8 cellular contexts compared by ENCODE assay signal in the genomic region with DNA sequence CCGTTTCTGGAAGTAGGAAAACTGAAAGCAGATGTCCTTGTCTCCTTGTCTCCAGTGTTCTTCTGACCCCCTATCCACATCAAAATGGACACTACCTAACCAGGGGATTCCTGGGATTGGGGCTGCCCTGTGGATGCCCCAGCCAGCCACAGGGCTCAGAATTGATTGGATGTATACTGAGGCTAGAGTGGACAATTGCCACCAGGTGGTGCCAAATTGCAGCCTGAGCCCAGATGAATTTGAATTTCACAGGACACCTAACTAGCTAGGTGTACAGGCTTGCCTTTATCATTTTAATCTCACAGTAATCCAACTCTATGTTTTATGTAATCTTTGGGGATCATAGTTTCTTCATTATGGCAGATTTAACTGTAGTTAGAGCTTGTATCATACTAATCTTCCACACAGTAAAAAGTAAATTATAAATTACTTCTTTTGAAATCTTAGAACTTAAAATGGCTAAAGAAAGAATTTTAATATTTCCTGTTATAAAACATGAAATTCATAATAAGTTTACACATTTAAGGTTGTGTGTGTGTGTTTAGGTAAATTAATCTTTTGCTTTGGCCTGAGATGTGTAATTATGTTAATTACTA. TPM values are rescaled to one million over a fixed set of nuclear protein-coding genes. Genes with fewer than 3 reads are reported as not detected.
DNase-seq lines count a peak whose midpoint lies in the region; ATAC-seq, FAIRE-seq and TF ChIP-seq lines count a peak whose summit lies in the region.

No MANE protein-coding gene starts in this region.

- no peak overlapping the region for H3K4me3 Mint-ChIP-seq in WTC11
- no peak overlapping the region for H3K4me3 Mint-ChIP-seq in naive thymus-derived CD8-positive, alpha-beta T cell

- 95% methylated on average over 1 of the region's 1 CpG; no CpG with 5 or more reads in 1 of the 2 experiments for WGBS in H1 (ENCODE audit: extremely low coverage in 1 of 2, insufficient coverage in 1 of 2, insufficient read length in 1 of 2, insufficient replicate concordance in 2 of 2, low coverage in 1 of 2, low lambda C conversion rate in 2 of 2, missing lambda C conversion rate in 1 of 2), 2 experiments

- no peak overlapping the region for H3K4me3 ChIP-seq in AG10803 (ENCODE audit: low read length)
- H3K4me3 ChIP-seq in NB4 (ENCODE audit: low read depth, low read length) = no peak overlapping the region
- H3K4me3 ChIP-seq in H1 (ENCODE audit: extremely low read depth in 1 of 4, insufficient read depth in 2 of 4, low read depth in 3 of 4, low read length in 4 of 4) = no peak overlapping the region

- H3K36me3 Mint-ChIP-seq in WTC11 = peaks cover 9% of the 10 kb centered on the region
- peaks cover 11 to 54% (median 26%) of the 10 kb centered on the region in 3 donors for H3K36me3 Mint-ChIP-seq in naive thymus-derived CD8-positive, alpha-beta T cell

- H2BK120ac ChIP-seq in H1 (replicated peaks; ENCODE audit: low read depth, low read length) = no peak overlapping the region

- H3K23me2 ChIP-seq in H1 (ENCODE audit: low read depth, low read length) = no peaks in the 10 kb centered on the region

- H3K18ac ChIP-seq in H1 (ENCODE audit: extremely low read depth, low read length) = no peak overlapping the region

- no peak overlapping the region for H3K4me2 ChIP-seq in H1 (ENCODE audit: insufficient read depth in 1 of 2, low read depth in 2 of 2, low read length in 2 of 2)

- no peak overlapping the region for H2BK12ac ChIP-seq in H1 (ENCODE audit: low read depth, low read length)

- no peaks in the 10 kb centered on the region for H3K9me3 ChIP-seq in H1 (ENCODE audit: insufficient read depth in 2 of 2, low read depth in 1 of 2, low read length in 1 of 2)

- peak; percentile 97 for ATAC-seq in GM18502 (IDR thresholded peaks at IDR 0.05; ENCODE audit: poor library complexity, unreplicated experiment)
- ATAC-seq in HG02759 (IDR thresholded peaks at IDR 0.05; ENCODE audit: unreplicated experiment) = peak; percentile 95
- ATAC-seq in WTC11 = peak; percentile 100
- peak; percentile 41 to 72 for ATAC-seq in naive thymus-derived CD8-positive, alpha-beta T cell

- no peaks in the 10 kb centered on the region for H3K79me2 ChIP-seq in H1 (ENCODE audit: control insufficient read depth in 1 of 2, insufficient read depth in 2 of 2, low read length in 2 of 2)

- no peaks in the 10 kb centered on the region for H3K79me1 ChIP-seq in H1 (ENCODE audit: low read depth, low read length)

- H2BK20ac ChIP-seq in H1 (ENCODE audit: low read length) = no peak overlapping the region

- no peak overlapping the region for H2AK5ac ChIP-seq in H1 (ENCODE audit: low read depth, low read length)

- no peaks in the 10 kb centered on the region for H4K20me1 ChIP-seq in H1 (replicated peaks in 1 of 2; ENCODE audit: control insufficient read depth in 1 of 2, insufficient read depth in 2 of 2, low read length in 2 of 2)

- FAIRE-seq in H1 (lab: Jason Lieb, UNC) = peak; percentile 62
- no peak for FAIRE-seq in frontal cortex (lab: Jason Lieb, UNC)

- no peaks in the 10 kb centered on the region for H3K27me3 Mint-ChIP-seq in WTC11 (ENCODE audit: low read depth)
- H3K27me3 Mint-ChIP-seq in naive thymus-derived CD8-positive, alpha-beta T cell = no peaks in the 10 kb centered on the region

- H3K4ac ChIP-seq in H1 (replicated peaks; ENCODE audit: insufficient read length, low read depth, low read length) = no peak overlapping the region

- H3K56ac ChIP-seq in H1 (replicated peaks; ENCODE audit: insufficient read length, low read depth, low read length) = no peak overlapping the region

- H4K8ac ChIP-seq in H1 (ENCODE audit: extremely low read depth, insufficient read depth, low read length) = no peak overlapping the region

- no peak overlapping the region for H3K9ac ChIP-seq in H1 (replicated peaks in 1 of 4; ENCODE audit: extremely low read depth in 1 of 4, low read depth in 3 of 4, low read length in 3 of 4)

- H3K23ac ChIP-seq in H1 (ENCODE audit: insufficient read length) = no peak overlapping the region

- DNase-seq in AG10803 (ENCODE audit: low read depth) (peak; percentile 40), NB4 (ENCODE audit: low read depth) (peak; percentile 52), WTC11 (ENCODE audit: low spot score) (peak; percentile 61), H1 (ENCODE audit: low read depth in 1 of 2, low spot score in 2 of 2) (peak in 1 of 2 experiments; percentile 51), frontal cortex (ENCODE audit: low spot score in 2 of 2) (no peak)
- peak in 7 of 10 donors; percentile 2 to 31 (median 13) for DNase-seq in naive thymus-derived CD8-positive, alpha-beta T cell

- H2AFZ ChIP-seq in H1 (ENCODE audit: low read length) = no peak overlapping the region

- no peak overlapping the region for H3K27ac ChIP-seq in H1 (ENCODE audit: low read depth, low read length)

- no peak for TF ChIP-seq EP300 in H1 (IDR thresholded peaks at IDR 0.05; ENCODE audit: borderline replicate concordance in 1 of 2, low read depth in 2 of 2, low read length in 2 of 2)

- no peaks in the 10 kb centered on the region for H3K4me1 ChIP-seq in H1 (replicated peaks in 1 of 4; ENCODE audit: control insufficient read depth in 3 of 4, insufficient read depth in 4 of 4, low read length in 3 of 4)

- no peak overlapping the region for H3K14ac ChIP-seq in H1 (ENCODE audit: insufficient read length)

- POLR2A ChIA-PET in WTC11 (lab: Charles Lee) = no interaction called here
- POLR2A ChIA-PET in H1 (lab: Charles Lee; ENCODE audit: partially characterized antibody) = no interaction called here
- POLR2A ChIA-PET in naive thymus-derived CD8-positive, alpha-beta T cell (lab: Charles Lee) = no interaction called here

- peak; percentile 84 to 86 for TF ChIP-seq RAD21 in H1 (IDR thresholded peaks at IDR 0.05 in 1 of 2, conservative IDR thresholded peaks at IDR 0.05 in 1 of 2; ENCODE audit: low read depth in 2 of 2, low read length in 2 of 2)

- H4K91ac ChIP-seq in H1 (replicated peaks; ENCODE audit: insufficient read length, low read length) = no peak overlapping the region

- no peak overlapping the region for H4K5ac ChIP-seq in H1 (ENCODE audit: insufficient read length, low read depth, low read length)

- no peaks in the 10 kb centered on the region for H3K27me3 ChIP-seq in H1 (replicated peaks in 1 of 4; ENCODE audit: control insufficient read depth in 3 of 4, extremely low read depth in 1 of 4, insufficient read depth in 3 of 4, low read length in 3 of 4)

- CTCF ChIA-PET in WTC11 (lab: Charles Lee) (interaction anchor here (0.6 to 1.3 kb wide), 7 partner anchors 10 to 605 kb away, joined by 3 to 5 read pairs (median 3); no protein-coding TSS in a partner anchor), H1 (lab: Charles Lee; ENCODE audit: partially characterized antibody) (interaction anchor here (0.6 to 2.9 kb wide), 11 partner anchors 8 to 863 kb away, joined by 3 to 27 read pairs (median 3); no protein-coding TSS in a partner anchor)

- peaks cover under 1% of the 10 kb centered on the region; the same call in 1 of the 2 replicates for H3K9me3 Mint-ChIP-seq in WTC11
- H3K9me3 Mint-ChIP-seq in naive thymus-derived CD8-positive, alpha-beta T cell = no peaks in the 10 kb centered on the region

- H2BK5ac ChIP-seq in H1 (ENCODE audit: low read depth, low read length) = no peak overlapping the region

- H2BK15ac ChIP-seq in H1 (ENCODE audit: low read length) = no peak overlapping the region

- H3K36me3 ChIP-seq in H1 (ENCODE audit: control insufficient read depth in 2 of 4, insufficient read depth in 4 of 4, low read length in 3 of 4) = no peaks in the 10 kb centered on the region; a peak in 1 of 8 replicates

- peak; percentile 74 for TF ChIP-seq CTCF in AG10803 (conservative IDR thresholded peaks at IDR 0.05; ENCODE audit: low read length)
- TF ChIP-seq CTCF in NB4 (IDR thresholded peaks at IDR 0.05; ENCODE audit: low read depth, low read length) = peak; percentile 49
- no peak; the same call in 1 of the 2 replicates for TF ChIP-seq CTCF in WTC11 (IDR thresholded peaks at IDR 0.05)
- TF ChIP-seq CTCF in H1 (IDR thresholded peaks at IDR 0.05; ENCODE audit: control extremely low read depth in 1 of 3, insufficient read depth in 1 of 3, low read depth in 1 of 3, low read length in 3 of 3) = peak; percentile 58 to 82 (median 70)

- TF ChIP-seq POLR2A in NB4 (IDR thresholded peaks at IDR 0.05; ENCODE audit: extremely low read depth, insufficient read length) (no peak), H1 (IDR thresholded peaks at IDR 0.05; ENCODE audit: control extremely low read depth in 1 of 2, low read depth in 2 of 2, low read length in 2 of 2) (no peak)

- H3K4me1 Mint-ChIP-seq in WTC11 = peaks cover 2% of the 10 kb centered on the region; the same call in 1 of the 2 replicates
- peaks cover 0 to 6% (median 1%) of the 10 kb centered on the region in 4 donors for H3K4me1 Mint-ChIP-seq in naive thymus-derived CD8-positive, alpha-beta T cell

- H3K27ac Mint-ChIP-seq in WTC11 = no peak overlapping the region
- H3K27ac Mint-ChIP-seq in naive thymus-derived CD8-positive, alpha-beta T cell = peak overlapping the region in 1 of 10 donors; percentile 40

RNA-seq across cellular contexts. Expression of a gene that starts 58.0 kb away (rescaled TPM):
- total RNA-seq in WTC11 (2021) (12.5 to 16.0 TPM (median 12.9 TPM) in 3 replicates), frontal cortex (34.6 TPM)
- 11.2 and 13.2 TPM in 2 replicates for total RNA-seq in H1 (2021; fragmentation: NEBNext Ultra II Directional; extraction: Animal tissue kit (Norgen Biotek cat#: 25700))
- polyA plus RNA-seq in H1 (2011; rRNA removed) = 0.49 and 1.1 TPM in 2 replicates
- polyA plus RNA-seq in H1 (2011; cell fraction: cytosol; rRNA removed) = 2.2 TPM
- 1.00 TPM for polyA plus RNA-seq in H1 (2011; cell fraction: nucleus; rRNA removed)
- 3.0 to 11.5 TPM (median 4.1 TPM) in 4 replicates for polyA plus RNA-seq in H1 (2012, experiment 1 of 2)
- polyA plus RNA-seq in H1 (2012, experiment 2 of 2) = 0.51 TPM
- 6.3 TPM for polyA plus RNA-seq in H1 (2013, experiment 1 of 2)
- polyA plus RNA-seq in H1 (2013, experiment 2 of 2) = 6.7 TPM
- polyA minus RNA-seq in H1 (2011; rRNA and poly(A)+ RNA removed) = 2.3 and 3.2 TPM in 2 replicates
- polyA minus RNA-seq in H1 (2011; cell fraction: cytosol; rRNA and poly(A)+ RNA removed) = 4.0 TPM
- 13.7 TPM for polyA minus RNA-seq in H1 (2011; cell fraction: nucleus; rRNA and poly(A)+ RNA removed)
- 10 to 100 TPM; 30.3 to 32.3 TPM for total RNA-seq in naive thymus-derived CD8-positive, alpha-beta T cell
- polyA plus RNA-seq in naive thymus-derived CD8-positive, alpha-beta T cell = 10 to 100 TPM; 18.3 to 23.6 (median 19.7) TPM

RNA-seq across cellular contexts. Expression of a gene that starts 58.2 kb away (rescaled TPM):
- total RNA-seq in WTC11 (2021) (34.1 to 39.9 TPM (median 35.1 TPM) in 3 replicates), frontal cortex (32.6 TPM)
- 38.4 and 39.9 TPM in 2 replicates for total RNA-seq in H1 (2021; fragmentation: NEBNext Ultra II Directional; extraction: Animal tissue kit (Norgen Biotek cat#: 25700))
- 10.8 and 20.3 TPM in 2 replicates for polyA plus RNA-seq in H1 (2011; rRNA removed)
- polyA plus RNA-seq in H1 (2011; cell fraction: cytosol; rRNA removed) = 15.8 TPM
- 26.4 TPM for polyA plus RNA-seq in H1 (2011; cell fraction: nucleus; rRNA removed)
- 15.4 to 28.3 TPM (median 20.4 TPM) in 4 replicates for polyA plus RNA-seq in H1 (2012, experiment 1 of 2)
- 1.5 TPM for polyA plus RNA-seq in H1 (2012, experiment 2 of 2)
- 26.8 TPM for polyA plus RNA-seq in H1 (2013, experiment 1 of 2)
- polyA plus RNA-seq in H1 (2013, experiment 2 of 2) = 25.1 TPM
- polyA minus RNA-seq in H1 (2011; rRNA and poly(A)+ RNA removed) = 19.2 and 25.5 TPM in 2 replicates
- polyA minus RNA-seq in H1 (2011; cell fraction: cytosol; rRNA and poly(A)+ RNA removed) = 24.8 TPM
- 27.4 TPM for polyA minus RNA-seq in H1 (2011; cell fraction: nucleus; rRNA and poly(A)+ RNA removed)
- total RNA-seq in naive thymus-derived CD8-positive, alpha-beta T cell = 10 to 100 TPM; 40.8 to 42.6 TPM
- polyA plus RNA-seq in naive thymus-derived CD8-positive, alpha-beta T cell = 10 to 100 TPM; 14.7 to 16.4 (median 14.9) TPM

Comparison
In these comparisons a context has a peak if more than half of its experiments do, and no peak if none do; other contexts are left out.
1. DNase-seq: peak in AG10803 (single experiment), NB4 (single experiment), WTC11 (single experiment) and naive thymus-derived CD8-positive, alpha-beta T cell (7 of 10); none in frontal cortex (0 of 2).
2. Peak in every context shown above with its lines, with median percentiles within 50 percentile points of each other: ATAC-seq.